ENCODE assay signal across 2 cellular contexts in genomic region chr9:113461285-113461684, GRCh38.
TF ChIP-seq lines count a peak whose summit lies in the region.

No MANE protein-coding gene starts in this region.

TF ChIP-seq in IMR-90, 13 proteins besides CTCF, POLR2A, EP300 and RAD21:
- TF ChIP-seq MXI1 (IDR thresholded peaks at IDR 0.05; ENCODE audit: borderline replicate concordance, low read depth, low read length) (no peak), RCOR1 (IDR thresholded peaks at IDR 0.05; ENCODE audit: insufficient replicate concordance, low read length) (no peak), BHLHE40 (IDR thresholded peaks at IDR 0.05; ENCODE audit: low read depth, low read length) (no peak), FOS (IDR thresholded peaks at IDR 0.05; ENCODE audit: low read depth, low read length) (no peak), CHD1 (IDR thresholded peaks at IDR 0.05; ENCODE audit: low read depth, low read length) (no peak), RFX5 (IDR thresholded peaks at IDR 0.05; ENCODE audit: low read depth, low read length) (no peak), MAFK (IDR thresholded peaks at IDR 0.05; ENCODE audit: low read depth, low read length) (no peak), MAZ (IDR thresholded peaks at IDR 0.05; ENCODE audit: borderline replicate concordance, low read depth, low read length) (no peak), USF2 (IDR thresholded peaks at IDR 0.05; ENCODE audit: low read depth, low read length) (no peak), NFE2L2 (IDR thresholded peaks at IDR 0.05; ENCODE audit: low read depth, low read length) (no peak), SMC3 (IDR thresholded peaks at IDR 0.05; ENCODE audit: low read depth, low read length) (no peak), CEBPB (IDR thresholded peaks at IDR 0.05; ENCODE audit: low read depth, low read length) (no peak)
- TF ChIP-seq, protein P1, sequence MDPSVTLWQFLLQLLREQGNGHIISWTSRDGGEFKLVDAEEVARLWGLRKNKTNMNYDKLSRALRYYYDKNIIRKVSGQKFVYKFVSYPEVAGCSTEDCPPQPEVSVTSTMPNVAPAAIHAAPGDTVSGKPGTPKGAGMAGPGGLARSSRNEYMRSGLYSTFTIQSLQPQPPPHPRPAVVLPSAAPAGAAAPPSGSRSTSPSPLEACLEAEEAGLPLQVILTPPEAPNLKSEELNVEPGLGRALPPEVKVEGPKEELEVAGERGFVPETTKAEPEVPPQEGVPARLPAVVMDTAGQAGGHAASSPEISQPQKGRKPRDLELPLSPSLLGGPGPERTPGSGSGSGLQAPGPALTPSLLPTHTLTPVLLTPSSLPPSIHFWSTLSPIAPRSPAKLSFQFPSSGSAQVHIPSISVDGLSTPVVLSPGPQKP (IDR thresholded peaks at IDR 0.05; ENCODE audit: borderline replicate concordance, low read depth, low read length): no peak

TF ChIP-seq in K562, 482 proteins besides CTCF, POLR2A, EP300 and RAD21:
- no peak for TF ChIP-seq SETDB1 (IDR thresholded peaks at IDR 0.05; ENCODE audit: low read length)
- TF ChIP-seq CHAMP1 (IDR thresholded peaks at IDR 0.05): no peak
- TF ChIP-seq GTF2F1 (IDR thresholded peaks at IDR 0.05; ENCODE audit: low read depth, low read length): no peak
